In genomic region chr1:21882721-21883415, GRCh38 we compare ENCODE assay signal across 1 cellular context.
TF ChIP-seq lines count a peak whose summit lies in the region.

No MANE protein-coding gene starts in this region.

TF ChIP-seq in HEK293, 187 proteins besides CTCF, POLR2A, EP300 and RAD21 (continued from another document):
- no peak for TF ChIP-seq REST (tag by site-specific recombination; IDR thresholded peaks at IDR 0.05)
- no peak for TF ChIP-seq ZNF341 (tag by site-specific recombination; IDR thresholded peaks at IDR 0.05; ENCODE audit: low read depth)
